In the genomic region with DNA sequence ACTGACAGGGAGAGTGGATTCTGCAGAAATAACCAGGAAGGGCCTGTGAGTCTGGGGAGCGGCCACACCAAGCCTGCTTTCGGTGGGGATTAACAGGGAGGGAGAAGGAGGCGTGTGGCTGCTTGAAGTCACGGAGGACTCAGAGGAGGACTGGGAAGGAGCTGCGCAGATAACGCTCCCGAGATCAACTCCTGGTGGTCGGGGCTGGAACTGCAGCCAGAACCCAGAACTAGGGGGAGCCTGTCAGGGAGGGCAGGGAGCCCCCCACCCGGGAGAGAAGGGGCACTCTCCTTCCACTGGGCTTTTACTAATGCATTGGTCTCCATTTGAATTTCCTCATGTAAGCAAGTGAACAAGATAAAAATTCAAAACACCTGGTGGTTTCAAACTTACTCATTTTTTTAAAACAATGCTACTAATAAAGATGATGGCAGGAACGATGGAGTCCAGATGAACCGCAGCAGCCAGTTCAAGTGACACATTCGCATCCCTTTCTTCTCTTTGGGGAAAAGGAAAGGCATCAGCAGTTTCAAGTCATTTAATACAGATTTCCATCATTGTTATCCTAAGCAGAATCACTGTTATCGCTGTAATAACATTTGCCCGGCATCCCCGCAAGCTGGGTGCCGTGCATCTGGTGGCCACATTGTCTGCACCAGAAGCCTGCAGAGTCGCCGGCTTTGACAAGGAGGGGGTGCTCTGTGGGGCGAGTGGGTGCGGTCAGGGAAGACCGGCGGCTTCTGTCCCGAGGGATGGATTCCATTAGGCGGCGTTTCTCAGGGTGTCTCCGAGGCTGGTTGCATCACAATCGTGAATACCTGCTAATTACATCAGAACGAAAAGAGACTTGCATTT, we compare ENCODE assay signal across 9 cellular contexts.
A peak's percentile ranks its signal among the peaks of the same experiment; 100 is the strongest.
DNase-seq lines count a peak whose midpoint lies in the region; ATAC-seq and TF ChIP-seq lines count a peak whose summit lies in the region.
"Had no signal": no experiment of that assay in that cellular context is flagged by ENCODE, and none has a peak within 500 bp of the region (broad histone marks: within the 10 kb centered on the region; RNA-seq: fewer than 3 reads in every experiment).

No MANE protein-coding gene starts in this region.

- H3K27me3 ChIP-seq in CD8-positive, alpha-beta T cell (ENCODE audit: insufficient read depth, low read length), result no peaks in the 10 kb centered on the region
- H3K27me3 ChIP-seq in testis, result peaks cover 4% of the 10 kb centered on the region

- no peaks in the 10 kb centered on the region for H3K36me3 Mint-ChIP-seq in CD8-positive, alpha-beta T cell
- H3K36me3 Mint-ChIP-seq in activated CD4-positive, alpha-beta T cell treated with anti-CD3 and anti-CD28 coated beads, Interleukin-2, amount 10 ng/mL, durations not matched to agents 7 days and 5 days (ENCODE audit: low read depth), result no peaks in the 10 kb centered on the region
- H3K36me3 Mint-ChIP-seq in naive B cell, result no peaks in the 10 kb centered on the region

- peak in 6 of 7 experiments; percentile 25 to 55 (median 36) for DNase-seq in CD8-positive, alpha-beta T cell
- DNase-seq in HuH-7.5 (ENCODE audit: low spot score) (peak; percentile 49), epithelial cell of esophagus (ENCODE audit: low read depth) (peak; percentile 70), naive B cell (peak; percentile 3), testis (peak; percentile 58)
- peak; percentile 36 for DNase-seq in activated CD4-positive, alpha-beta T cell treated with anti-CD3 and anti-CD28 coated beads, Interleukin-2, amount 10 ng/mL, durations not matched to agents 7 days and 5 days

- no peaks in the 10 kb centered on the region for H3K9me3 Mint-ChIP-seq in CD8-positive, alpha-beta T cell
- H3K9me3 Mint-ChIP-seq in activated CD4-positive, alpha-beta T cell treated with anti-CD3 and anti-CD28 coated beads, Interleukin-2, amount 10 ng/mL, durations not matched to agents 7 days and 5 days, result no peaks in the 10 kb centered on the region
- peaks cover 0 to 4% (median 0%) of the 10 kb centered on the region in 7 donors for H3K9me3 Mint-ChIP-seq in naive B cell

- no peaks in the 10 kb centered on the region for H3K9me3 ChIP-seq in CD8-positive, alpha-beta T cell (ENCODE audit: low read length)
- no peaks in the 10 kb centered on the region for H3K9me3 ChIP-seq in testis

- H3K36me3 ChIP-seq in CD8-positive, alpha-beta T cell (ENCODE audit: insufficient read depth, low read length), result no peaks in the 10 kb centered on the region
- no peaks in the 10 kb centered on the region for H3K36me3 ChIP-seq in testis (ENCODE audit: low read depth, missing control alignments)

- H3K4me1 ChIP-seq in CD8-positive, alpha-beta T cell (ENCODE audit: insufficient read depth, low read length), result no peaks in the 10 kb centered on the region
- H3K4me1 ChIP-seq in testis, result peaks cover 4% of the 10 kb centered on the region

- H3K4me3 Mint-ChIP-seq in CD8-positive, alpha-beta T cell, result no peak overlapping the region
- H3K4me3 Mint-ChIP-seq in activated CD4-positive, alpha-beta T cell treated with anti-CD3 and anti-CD28 coated beads, Interleukin-2, amount 10 ng/mL, durations not matched to agents 7 days and 5 days, result no peak overlapping the region
- H3K4me3 Mint-ChIP-seq in naive B cell, result no peak overlapping the region
- H3K4me3 Mint-ChIP-seq: IgD-negative memory B cell had no signal

- 9 to 19% methylated on average over 28 of the region's 28 CpGs for WGBS in testis, 2 donors

- no peaks in the 10 kb centered on the region for H3K4me1 Mint-ChIP-seq in CD8-positive, alpha-beta T cell (ENCODE audit: low read depth)
- H3K4me1 Mint-ChIP-seq in activated CD4-positive, alpha-beta T cell treated with anti-CD3 and anti-CD28 coated beads, Interleukin-2, amount 10 ng/mL, durations not matched to agents 7 days and 5 days, result no peaks in the 10 kb centered on the region
- no peaks in the 10 kb centered on the region for H3K4me1 Mint-ChIP-seq in naive B cell

- CTCF ChIA-PET in CD8-positive, alpha-beta T cell (lab: Charles Lee), result interaction anchor here (0.7 to 0.9 kb wide), 2 partner anchors 106 to 1564 kb away, joined by 3 read pairs; no protein-coding TSS in a partner anchor
- CTCF ChIA-PET in activated CD4-positive, alpha-beta T cell treated with anti-CD3 and anti-CD28 coated beads, Interleukin-2, amount 10 ng/mL, durations not matched to agents 7 days and 5 days (lab: Charles Lee), result interaction anchor here (1.6 kb wide), 1 partner anchor 197 kb away, joined by 4 read pairs; no protein-coding TSS in a partner anchor

- H3K27ac Mint-ChIP-seq in CD8-positive, alpha-beta T cell, result no peak overlapping the region
- H3K27ac Mint-ChIP-seq in activated CD4-positive, alpha-beta T cell treated with anti-CD3 and anti-CD28 coated beads, Interleukin-2, amount 10 ng/mL, durations not matched to agents 7 days and 5 days, result no peak overlapping the region
- H3K27ac Mint-ChIP-seq in naive B cell, result no peak overlapping the region
- H3K27ac Mint-ChIP-seq: IgD-negative memory B cell had no signal

- TF ChIP-seq POLR2A in testis (IDR thresholded peaks at IDR 0.05), result no peak

- no peak for ATAC-seq in CD8-positive, alpha-beta T cell
- no peak for ATAC-seq in naive B cell (ENCODE audit: low read depth in 2 of 2)
- ATAC-seq in HG02840 (IDR thresholded peaks at IDR 0.05; ENCODE audit: low FRiP score, unreplicated experiment), result no peak
- no peak for ATAC-seq in GM18517 (IDR thresholded peaks at IDR 0.05; ENCODE audit: unreplicated experiment)

- intact Hi-C loops in CD8-positive, alpha-beta T cell (cut with DNase I, micrococcal nuclease), result loop anchor here in 1 of 2 experiments (10.0 kb wide), 1 partner anchor 197 kb away; the partner anchor contains the start of gene FOXC2
- intact Hi-C loops in testis (cut with DNase I; ENCODE audit: low total_unique reads), result no loop called here

- peaks cover 23% of the 10 kb centered on the region for H3K27me3 Mint-ChIP-seq in CD8-positive, alpha-beta T cell (ENCODE audit: low read depth)
- H3K27me3 Mint-ChIP-seq in activated CD4-positive, alpha-beta T cell treated with anti-CD3 and anti-CD28 coated beads, Interleukin-2, amount 10 ng/mL, durations not matched to agents 7 days and 5 days, result peaks cover 19% of the 10 kb centered on the region
- H3K27me3 Mint-ChIP-seq in naive B cell, result peaks cover 30 to 58% (median 37%) of the 10 kb centered on the region in 3 donors

- POLR2A ChIA-PET in CD8-positive, alpha-beta T cell (lab: Charles Lee), result no interaction called here
- POLR2A ChIA-PET in activated CD4-positive, alpha-beta T cell treated with anti-CD3 and anti-CD28 coated beads, Interleukin-2, amount 10 ng/mL, durations not matched to agents 7 days and 5 days (lab: Charles Lee), result no interaction called here

- H3K27ac ChIP-seq in CD8-positive, alpha-beta T cell (ENCODE audit: low read depth, low read length), result no peak overlapping the region
- no peak overlapping the region for H3K27ac ChIP-seq in testis

- TF ChIP-seq CTCF in CD8-positive, alpha-beta T cell (IDR thresholded peaks at IDR 0.05), result peak; percentile 59
- TF ChIP-seq CTCF in epithelial cell of esophagus (IDR thresholded peaks at IDR 0.05; ENCODE audit: insufficient read depth, low read depth, low read length, missing control alignments) (peak; percentile 82), testis (IDR thresholded peaks at IDR 0.05) (peak; percentile 47 to 87 (median 74))

- H3K4me3 ChIP-seq in CD8-positive, alpha-beta T cell (ENCODE audit: low read depth, low read length), result no peak overlapping the region
- H3K4me3 ChIP-seq in epithelial cell of esophagus (ENCODE audit: low read length) (no peak overlapping the region), testis (no peak overlapping the region)

Comparison
In these comparisons a context has a peak if more than half of its experiments do, and no peak if none do; other contexts are left out.
1. DNase-seq: peak in every context shown above with its lines; median percentile 70 in epithelial cell of esophagus; 58 in testis; 49 in HuH-7.5; 36 in CD8-positive, alpha-beta T cell; 36 in activated CD4-positive, alpha-beta T cell treated with anti-CD3 and anti-CD28 coated beads, Interleukin-2, amount 10 ng/mL, durations not matched to agents 7 days and 5 days; 3 in naive B cell.